16 cellular contexts compared by ENCODE assay signal in genomic region chr6:41731561-41732086, GRCh38. TPM values are rescaled to one million over a fixed set of nuclear protein-coding genes. Genes with fewer than 3 reads are reported as not detected.
DNase-seq lines count a peak whose midpoint lies in the region; ATAC-seq and TF ChIP-seq lines count a peak whose summit lies in the region.
"Had no signal": no experiment of that assay in that cellular context is flagged by ENCODE, and none has a peak within 500 bp of the region (broad histone marks: within the 10 kb centered on the region; RNA-seq: fewer than 3 reads in every experiment).

No MANE protein-coding gene starts in this region.

- no peaks in the 10 kb centered on the region for H3K27me3 Mint-ChIP-seq in natural killer cell treated with Interleukin-12 subunit alpha and Interleukin-12 subunit beta and Interleukin-15 and Interleukin-18, amount 100 ng/mL, for 72 hours
- H3K27me3 Mint-ChIP-seq in naive thymus-derived CD4-positive, alpha-beta T cell, result no peaks in the 10 kb centered on the region
- H3K27me3 Mint-ChIP-seq: activated CD4-positive, alpha-beta memory T cell treated with anti-CD3 and anti-CD28 coated beads for 36 hours had no signal

- WGBS in testis, 2 donors, result 90 to 94% methylated on average over 7 of the region's 7 CpGs

- intact Hi-C loops in testis (cut with DNase I; ENCODE audit: low total_unique reads), result no loop called here
- intact Hi-C loops in naive thymus-derived CD4-positive, alpha-beta T cell (cut with micrococcal nuclease), result loop anchor here in 1 of 2 donors (10.0 kb wide), 2 partner anchors 1323 to 1493 kb away; partner anchors contain the start of genes CUL7, DNPH1, KLC4 and MRPL2

- H3K4me1 ChIP-seq in testis, result peaks cover 12% of the 10 kb centered on the region
- H3K4me1 ChIP-seq in naive thymus-derived CD4-positive, alpha-beta T cell (ENCODE audit: control insufficient read depth in 2 of 2, insufficient read depth in 2 of 2, low read length in 2 of 2), result peaks cover 38 to 54% of the 10 kb centered on the region in 2 donors

- H3K36me3 Mint-ChIP-seq in natural killer cell treated with Interleukin-12 subunit alpha and Interleukin-12 subunit beta and Interleukin-15 and Interleukin-18, amount 100 ng/mL, for 72 hours, result no peaks in the 10 kb centered on the region
- no peaks in the 10 kb centered on the region for H3K36me3 Mint-ChIP-seq in naive thymus-derived CD4-positive, alpha-beta T cell
- H3K36me3 Mint-ChIP-seq: activated CD4-positive, alpha-beta memory T cell treated with anti-CD3 and anti-CD28 coated beads for 36 hours had no signal

- TF ChIP-seq POLR2A in testis (IDR thresholded peaks at IDR 0.05), result no peak

- peak overlapping the region; percentile 95 for H3K27ac ChIP-seq in VCaP
- no peak overlapping the region for H3K27ac ChIP-seq in testis
- no peak overlapping the region for H3K27ac ChIP-seq in naive thymus-derived CD4-positive, alpha-beta T cell (ENCODE audit: low read depth, low read length)
- H3K27ac ChIP-seq: tibial artery had no signal

- H3K4me3 ChIP-seq in GM08714 (ENCODE audit: low read length) (peak overlapping the region; percentile 69), testis (no peak overlapping the region)
- H3K4me3 ChIP-seq in naive thymus-derived CD4-positive, alpha-beta T cell (ENCODE audit: low read length), result no peak overlapping the region
- H3K4me3 ChIP-seq: lung, tibial artery had no signal

- POLR2A ChIA-PET in naive thymus-derived CD4-positive, alpha-beta T cell (lab: Charles Lee), result no interaction called here

- no peaks in the 10 kb centered on the region for H3K9me3 ChIP-seq in testis
- H3K9me3 ChIP-seq in naive thymus-derived CD4-positive, alpha-beta T cell (ENCODE audit: control insufficient read depth in 2 of 3, low read length in 3 of 3), result no peaks in the 10 kb centered on the region
- H3K9me3 ChIP-seq: tibial artery had no signal

- TF ChIP-seq CTCF in VCaP (conservative IDR thresholded peaks at IDR 0.05) (no peak), testis (IDR thresholded peaks at IDR 0.05) (no peak)

- no peak for ATAC-seq in natural killer cell treated with Interleukin-12 subunit alpha and Interleukin-12 subunit beta and Interleukin-15 and Interleukin-18, amount 100 ng/mL, for 72 hours
- no peak for ATAC-seq in HG02885 (IDR thresholded peaks at IDR 0.05; ENCODE audit: poor library complexity, unreplicated experiment)
- ATAC-seq in naive thymus-derived CD4-positive, alpha-beta T cell, result no peak

- H3K4me3 Mint-ChIP-seq in natural killer cell treated with Interleukin-12 subunit alpha and Interleukin-12 subunit beta and Interleukin-15 and Interleukin-18, amount 100 ng/mL, for 72 hours, result peak overlapping the region; percentile 63
- peak overlapping the region in 1 of 10 donors; percentile 21 for H3K4me3 Mint-ChIP-seq in naive thymus-derived CD4-positive, alpha-beta T cell

- CTCF ChIA-PET in naive thymus-derived CD4-positive, alpha-beta T cell (lab: Charles Lee), result no interaction called here

- no peak for DNase-seq in natural killer cell treated with Interleukin-12 subunit alpha and Interleukin-12 subunit beta and Interleukin-15 and Interleukin-18, amount 100 ng/mL, for 72 hours (ENCODE audit: low spot score)
- no peak for DNase-seq in testis
- DNase-seq in naive thymus-derived CD4-positive, alpha-beta T cell, result no peak
- DNase-seq: activated CD4-positive, alpha-beta memory T cell treated with anti-CD3 and anti-CD28 coated beads for 36 hours; activated naive CD4-positive, alpha-beta T cell treated with anti-CD3 and anti-CD28 coated beads for 36 hours; cortex of kidney; GOT3; NCI-H187 treated with DMSO at 0.1 percent for 48 hours; NK-92 treated with Interleukin-12 subunit alpha and Interleukin-12 subunit beta, amount 100 ng/mL, for 24 hours; tibial artery had no signal

- H3K9me3 Mint-ChIP-seq in natural killer cell treated with Interleukin-12 subunit alpha and Interleukin-12 subunit beta and Interleukin-15 and Interleukin-18, amount 100 ng/mL, for 72 hours, result no peaks in the 10 kb centered on the region
- H3K9me3 Mint-ChIP-seq in naive thymus-derived CD4-positive, alpha-beta T cell, result no peaks in the 10 kb centered on the region
- H3K9me3 Mint-ChIP-seq: activated CD4-positive, alpha-beta memory T cell treated with anti-CD3 and anti-CD28 coated beads for 36 hours; activated naive CD4-positive, alpha-beta T cell treated with anti-CD3 and anti-CD28 coated beads for 36 hours; CD14-positive monocyte had no signal

- H3K27me3 ChIP-seq in testis, result no peaks in the 10 kb centered on the region
- H3K27me3 ChIP-seq in naive thymus-derived CD4-positive, alpha-beta T cell (ENCODE audit: control insufficient read depth in 2 of 2, insufficient read depth in 2 of 2, low read length in 2 of 2), result no peaks in the 10 kb centered on the region
- H3K27me3 ChIP-seq: tibial artery had no signal

- H3K36me3 ChIP-seq in testis (ENCODE audit: low read depth, missing control alignments), result no peaks in the 10 kb centered on the region
- peaks cover 0 to 4% (median 0%) of the 10 kb centered on the region in 3 experiments for H3K36me3 ChIP-seq in naive thymus-derived CD4-positive, alpha-beta T cell (ENCODE audit: control insufficient read depth in 2 of 3, insufficient read depth in 3 of 3, low read length in 3 of 3)
- H3K36me3 ChIP-seq: tibial artery had no signal

- H3K27ac Mint-ChIP-seq in natural killer cell treated with Interleukin-12 subunit alpha and Interleukin-12 subunit beta and Interleukin-15 and Interleukin-18, amount 100 ng/mL, for 72 hours, result peak overlapping the region; percentile 78 to 95
- peak overlapping the region in 1 of 9 donors; percentile 82 for H3K27ac Mint-ChIP-seq in naive thymus-derived CD4-positive, alpha-beta T cell
- H3K27ac Mint-ChIP-seq: activated naive CD4-positive, alpha-beta T cell treated with anti-CD3 and anti-CD28 coated beads for 36 hours had no signal

- H3K4me1 Mint-ChIP-seq in natural killer cell treated with Interleukin-12 subunit alpha and Interleukin-12 subunit beta and Interleukin-15 and Interleukin-18, amount 100 ng/mL, for 72 hours (ENCODE audit: low read depth in 2 of 2), result peaks cover 53% of the 10 kb centered on the region in 2 donors
- peaks cover 19 to 57% (median 40%) of the 10 kb centered on the region in 7 donors for H3K4me1 Mint-ChIP-seq in naive thymus-derived CD4-positive, alpha-beta T cell

RNA-seq across cellular contexts. Expression of gene TFEB, which starts 3.8 kb away (rescaled TPM):
- 10 to 100 TPM; 36.0 to 40.1 TPM for total RNA-seq in natural killer cell treated with Interleukin-12 subunit alpha and Interleukin-12 subunit beta and Interleukin-15 and Interleukin-18, amount 100 ng/mL, for 72 hours
- 1 to 10 TPM; 4.5 to 5.2 TPM for total RNA-seq in testis
- polyA plus RNA-seq in testis (ENCODE audit: insufficient read depth, low read depth, low replicate concordance), result 6.3 TPM
- total RNA-seq in naive thymus-derived CD4-positive, alpha-beta T cell, result 10 to 100 TPM in 3 of 5 experiments, 1 to 10 TPM in 2; 7.4 to 39.9 (median 11.8) TPM
- 1 to 10 TPM; 2.4 to 6.0 TPM for polyA plus RNA-seq in naive thymus-derived CD4-positive, alpha-beta T cell

RNA-seq across cellular contexts. Expression of gene PGC, which starts 15.6 kb away (rescaled TPM):
- not detected for total RNA-seq in natural killer cell treated with Interleukin-12 subunit alpha and Interleukin-12 subunit beta and Interleukin-15 and Interleukin-18, amount 100 ng/mL, for 72 hours
- total RNA-seq in testis, result 1 to 10 TPM in 1 of 2 donors, not detected in 1; 1.3 TPM
- 0.42 TPM for polyA plus RNA-seq in testis (ENCODE audit: insufficient read depth, low read depth, low replicate concordance)
- not detected for total RNA-seq in naive thymus-derived CD4-positive, alpha-beta T cell
- polyA plus RNA-seq in naive thymus-derived CD4-positive, alpha-beta T cell, result not detected
- total RNA-seq: activated CD4-positive, alpha-beta memory T cell treated with anti-CD3 and anti-CD28 coated beads for 36 hours; activated naive CD4-positive, alpha-beta T cell treated with anti-CD3 and anti-CD28 coated beads for 36 hours; posterior vena cava had no signal
- polyA plus RNA-seq: CD14-positive monocyte had no signal

RNA-seq across cellular contexts. Expression of gene FRS3, which starts 48.1 kb away (rescaled TPM):
- total RNA-seq in natural killer cell treated with Interleukin-12 subunit alpha and Interleukin-12 subunit beta and Interleukin-15 and Interleukin-18, amount 100 ng/mL, for 72 hours, result 1 to 10 TPM; 7.4 to 9.5 TPM
- 10 to 100 TPM; 33.4 to 34.1 TPM for total RNA-seq in testis
- 39.3 TPM for polyA plus RNA-seq in testis (ENCODE audit: insufficient read depth, low read depth, low replicate concordance)
- 10 to 100 TPM in 1 of 5 experiments, 1 to 10 TPM in 4; 5.1 to 10.6 (median 5.5) TPM for total RNA-seq in naive thymus-derived CD4-positive, alpha-beta T cell
- polyA plus RNA-seq in naive thymus-derived CD4-positive, alpha-beta T cell, result 1 to 10 TPM; 1.9 to 2.4 TPM

RNA-seq across cellular contexts. Expression of gene PRICKLE4, which starts 49.0 kb away (rescaled TPM):
- not detected for total RNA-seq in natural killer cell treated with Interleukin-12 subunit alpha and Interleukin-12 subunit beta and Interleukin-15 and Interleukin-18, amount 100 ng/mL, for 72 hours
- 10 to 100 TPM in 1 of 2 donors, 1 to 10 TPM in 1; 1.9 to 10.6 TPM for total RNA-seq in testis
- not detected for polyA plus RNA-seq in testis (ENCODE audit: insufficient read depth, low read depth, low replicate concordance)
- under 1 TPM in 1 of 5 experiments, not detected in 4; 0.61 TPM for total RNA-seq in naive thymus-derived CD4-positive, alpha-beta T cell
- polyA plus RNA-seq in naive thymus-derived CD4-positive, alpha-beta T cell, result not detected
- polyA plus RNA-seq: CD14-positive monocyte had no signal

RNA-seq across cellular contexts. Expression of gene TOMM6, which starts 55.9 kb away (rescaled TPM):
- 100 to 1,000 TPM; 208 to 284 TPM for total RNA-seq in natural killer cell treated with Interleukin-12 subunit alpha and Interleukin-12 subunit beta and Interleukin-15 and Interleukin-18, amount 100 ng/mL, for 72 hours
- total RNA-seq in testis, result 100 to 1,000 TPM; 168 to 172 TPM
- 233 TPM for polyA plus RNA-seq in testis (ENCODE audit: insufficient read depth, low read depth, low replicate concordance)
- 100 to 1,000 TPM; 114 to 193 (median 128) TPM for total RNA-seq in naive thymus-derived CD4-positive, alpha-beta T cell
- 100 to 1,000 TPM; 391 to 449 TPM for polyA plus RNA-seq in naive thymus-derived CD4-positive, alpha-beta T cell
